19 cellular contexts compared by ENCODE assay signal in genomic region chr15:81407679-81408078, GRCh38. TPM values are rescaled to one million over a fixed set of nuclear protein-coding genes. Genes with fewer than 3 reads are reported as not detected.
DNase-seq lines count a peak whose midpoint lies in the region; ATAC-seq and TF ChIP-seq lines count a peak whose summit lies in the region.
"Had no signal": no experiment of that assay in that cellular context is flagged by ENCODE, and none has a peak within 500 bp of the region (broad histone marks: within the 10 kb centered on the region; RNA-seq: fewer than 3 reads in every experiment).

No MANE protein-coding gene starts in this region.

- H3K9me3 ChIP-seq in IMR-90 (ENCODE audit: control insufficient read depth, insufficient read depth, low read length): no peaks in the 10 kb centered on the region
- no peaks in the 10 kb centered on the region for H3K9me3 ChIP-seq in Panc1 (ENCODE audit: control insufficient read depth, insufficient read depth, low read depth, low read length)
- no peaks in the 10 kb centered on the region for H3K9me3 ChIP-seq in heart right ventricle
- H3K9me3 ChIP-seq: HAP-1 had no signal

- peaks cover 14% of the 10 kb centered on the region for H3K27me3 ChIP-seq in IMR-90 (ENCODE audit: control insufficient read depth, insufficient read depth, low read length)
- H3K27me3 ChIP-seq in Panc1 (ENCODE audit: control insufficient read depth, insufficient read depth, low read length): peaks cover 24% of the 10 kb centered on the region
- H3K27me3 ChIP-seq in heart right ventricle: peaks cover 0 to 5% (median 0%) of the 10 kb centered on the region in 7 donors
- H3K27me3 ChIP-seq: BLaER1 treated with 17β-estradiol and CSF1 and Interleukin-3, amounts not matched to agents 10 nM and 100 nM had no signal

- no peaks in the 10 kb centered on the region for H3K36me3 ChIP-seq in IMR-90 (ENCODE audit: control insufficient read depth, insufficient read depth, low read length)
- no peaks in the 10 kb centered on the region for H3K36me3 ChIP-seq in Panc1 (ENCODE audit: control insufficient read depth, insufficient read depth, low read length)
- no peaks in the 10 kb centered on the region for H3K36me3 ChIP-seq in heart right ventricle
- H3K36me3 ChIP-seq: BLaER1 treated with 17β-estradiol and CSF1 and Interleukin-3, amounts not matched to agents 10 nM and 100 nM; HAP-1 had no signal

- H2BK5ac ChIP-seq in IMR-90 (ENCODE audit: low read depth, low read length, poor library complexity, severe bottlenecking): no peak overlapping the region

- no peak overlapping the region for H3K4ac ChIP-seq in IMR-90 (ENCODE audit: low read depth, low read length)

- H4K91ac ChIP-seq in IMR-90 (ENCODE audit: insufficient read depth, low read depth, low read length): no peak overlapping the region

- H3K79me1 ChIP-seq in IMR-90 (ENCODE audit: low read depth in 1 of 2, low read length in 2 of 2): no peaks in the 10 kb centered on the region

- CTCF ChIA-PET in IMR-90 (lab: Yijun Ruan, JAX) (interaction anchor here (0.9 to 1.8 kb wide), 2 partner anchors 132 to 142 kb away, joined by 4 to 5 read pairs; no protein-coding TSS in a partner anchor), Panc1 (lab: Charles Lee) (no interaction called here)

- dilution Hi-C loops in IMR-90 (cut with HindIII; ENCODE audit: low sequenced_read_pairs, unreplicated experiment): no loop called here

- no peak for DNase-seq in IMR-90
- no peak for DNase-seq in Panc1 (ENCODE audit: low read depth, low spot score)
- DNase-seq in heart right ventricle: peak; percentile 11 to 20
- DNase-seq in posterior cingulate gyrus: peak in 6 of 10 donors; percentile 6 to 86 (median 58)
- no peak for DNase-seq in left lobe of liver (ENCODE audit: low spot score)
- DNase-seq in caudate nucleus (lab: John Stamatoyannopoulos, UW): no peak
- DNase-seq: Calu3; CD8-positive, alpha-beta T cell; GF-D8; NCI-H1417 treated with DMSO at 0.1 percent for 48 hours; NCI-H2029 treated with DMSO at 0.1 percent for 48 hours; NCI-H2171 treated with DMSO at 0.1 percent for 48 hours had no signal

- TF ChIP-seq RAD21 in IMR-90 (IDR thresholded peaks at IDR 0.05; ENCODE audit: low read length): no peak

- no peaks in the 10 kb centered on the region for H3K4me1 ChIP-seq in IMR-90 (ENCODE audit: control insufficient read depth, insufficient read depth, low read length)
- H3K4me1 ChIP-seq in Panc1 (ENCODE audit: control insufficient read depth, insufficient read depth, low read length): no peaks in the 10 kb centered on the region
- peaks cover 0 to 14% (median 8%) of the 10 kb centered on the region in 9 donors for H3K4me1 ChIP-seq in heart right ventricle
- H3K4me1 ChIP-seq: HAP-1 had no signal

- H2AK9ac ChIP-seq in IMR-90 (replicated peaks; ENCODE audit: low read depth, low read length, poor library complexity): no peak overlapping the region

- H3K9me1 ChIP-seq in IMR-90 (ENCODE audit: insufficient read depth, low read length): no peaks in the 10 kb centered on the region

- intact Hi-C loops in IMR-90 (cut with micrococcal nuclease) (no loop called here), Panc1 (cut with micrococcal nuclease; ENCODE audit: unreplicated experiment) (no loop called here), heart right ventricle (cut with DNase I) (loop anchor here in 1 of 10 donors (5.0 kb wide), 1 partner anchor 735 kb away; no protein-coding TSS in a partner anchor), posterior cingulate gyrus (cut with DNase I) (no loop called here)

- no peak overlapping the region for H3K23ac ChIP-seq in IMR-90 (ENCODE audit: low read depth, low read length)

- no peak overlapping the region for H3K18ac ChIP-seq in IMR-90 (ENCODE audit: low read depth, low read length)

- H3K56ac ChIP-seq in IMR-90 (ENCODE audit: extremely low read depth, insufficient read depth, low read length): no peak overlapping the region

- BruUV-seq in IMR-90 (replicated peaks; lab: Mats Ljungman, UMichigan) (no TSS peak), Panc1 (replicated peaks; lab: Mats Ljungman, UMichigan) (no TSS peak)

- H2BK120ac ChIP-seq in IMR-90 (ENCODE audit: low read depth, low read length): no peak overlapping the region

- no peak overlapping the region for H3K4me2 ChIP-seq in IMR-90 (ENCODE audit: low read depth, low read length)
- H3K4me2 ChIP-seq: BLaER1 treated with 17β-estradiol and CSF1 and Interleukin-3, amounts not matched to agents 10 nM and 100 nM had no signal

- 30% methylated on average over 2 of the region's 8 CpGs; no CpG with 5 or more reads in 1 of the 2 experiments for WGBS in IMR-90 (ENCODE audit: extremely low coverage in 2 of 2, insufficient read length in 1 of 2), 2 experiments
- WGBS in heart right ventricle, 2 donors: 49% methylated on average over 8 of the region's 8 CpGs

- no peak for TF ChIP-seq POLR2A in IMR-90 (IDR thresholded peaks at IDR 0.05; ENCODE audit: low read depth, low read length)

- H2BK15ac ChIP-seq in IMR-90 (ENCODE audit: low read depth, low read length): no peak overlapping the region

- H4K20me1 ChIP-seq in IMR-90 (ENCODE audit: insufficient read depth, low read length): no peaks in the 10 kb centered on the region
- H4K20me1 ChIP-seq: BLaER1 treated with 17β-estradiol and CSF1 and Interleukin-3, amounts not matched to agents 10 nM and 100 nM had no signal

- no peak overlapping the region for H4K5ac ChIP-seq in IMR-90 (ENCODE audit: low read depth, low read length)

- H2BK20ac ChIP-seq in IMR-90 (ENCODE audit: low read depth, low read length): no peak overlapping the region

- H3K9ac ChIP-seq in IMR-90 (ENCODE audit: low read depth, low read length): no peak overlapping the region
- H3K9ac ChIP-seq: BLaER1 treated with 17β-estradiol and CSF1 and Interleukin-3, amounts not matched to agents 10 nM and 100 nM had no signal

- H3K4me3 ChIP-seq in IMR-90 (ENCODE audit: insufficient read depth, low read depth, low read length) (no peak overlapping the region), Panc1 (ENCODE audit: low read depth in 2 of 2, low read length in 2 of 2) (no peak overlapping the region), heart right ventricle (no peak overlapping the region)
- H3K4me3 ChIP-seq: BLaER1 treated with 17β-estradiol and CSF1 and Interleukin-3, amounts not matched to agents 10 nM and 100 nM; HAP-1; K562 had no signal

- ATAC-seq in IMR-90 (ENCODE audit: low read depth): peak; percentile 42
- ATAC-seq in Panc1: peak; percentile 51; the same call in 1 of the 2 replicates
- peak in 4 of 8 donors; percentile 58 to 72 (median 62) for ATAC-seq in heart right ventricle
- ATAC-seq in left lobe of liver: no peak
- ATAC-seq in GM21825 (IDR thresholded peaks at IDR 0.05; ENCODE audit: unreplicated experiment): no peak
- no peak for ATAC-seq in HG02642 (IDR thresholded peaks at IDR 0.05; ENCODE audit: poor library complexity, unreplicated experiment)
- ATAC-seq: CD8-positive, alpha-beta T cell; K562 had no signal

- POLR2A ChIA-PET in IMR-90 (lab: Charles Lee; ENCODE audit: unreplicated experiment) (no interaction called here), Panc1 (lab: Charles Lee) (no interaction called here)

- no peak overlapping the region for H4K8ac ChIP-seq in IMR-90 (ENCODE audit: low read depth in 2 of 2, low read length in 2 of 2)

- no peak overlapping the region for H2AFZ ChIP-seq in IMR-90 (replicated peaks; ENCODE audit: low read length, poor library complexity)

- in situ Hi-C loops in IMR-90 (cut with MboI; ENCODE audit: low sequenced_read_pairs) (no loop called here), Panc1 (cut with HindIII; ENCODE audit: low pct_unique_long_range_greater_than_20kb, low sequenced_read_pairs) (no loop called here)

- no peak overlapping the region for H3K27ac ChIP-seq in IMR-90 (ENCODE audit: insufficient read depth, low read length)
- H3K27ac ChIP-seq in Panc1 (ENCODE audit: low read length): no peak overlapping the region
- no peak overlapping the region for H3K27ac ChIP-seq in heart right ventricle
- H3K27ac ChIP-seq in caudate nucleus (ENCODE audit: low read depth, low read length): no peak overlapping the region
- H3K27ac ChIP-seq: BLaER1 treated with 17β-estradiol and CSF1 and Interleukin-3, amounts not matched to agents 10 nM and 100 nM had no signal

- TF ChIP-seq CTCF in IMR-90 (conservative IDR thresholded peaks at IDR 0.05; ENCODE audit: low read depth, low read length) (no peak), Panc1 (IDR thresholded peaks at IDR 0.05) (no peak), heart right ventricle (IDR thresholded peaks at IDR 0.05) (no peak)

- no peak overlapping the region for H3K14ac ChIP-seq in IMR-90 (replicated peaks; ENCODE audit: low read depth, low read length)

- no peak overlapping the region for H2AK5ac ChIP-seq in IMR-90 (ENCODE audit: low read depth, low read length)

TF ChIP-seq in IMR-90, 13 proteins besides CTCF, POLR2A, EP300 and RAD21 (continues in another document):
- TF ChIP-seq BHLHE40 (IDR thresholded peaks at IDR 0.05; ENCODE audit: low read depth, low read length) (no peak), RCOR1 (IDR thresholded peaks at IDR 0.05; ENCODE audit: insufficient replicate concordance, low read length) (no peak), RFX5 (IDR thresholded peaks at IDR 0.05; ENCODE audit: low read depth, low read length) (no peak), MXI1 (IDR thresholded peaks at IDR 0.05; ENCODE audit: borderline replicate concordance, low read depth, low read length) (no peak), SMC3 (IDR thresholded peaks at IDR 0.05; ENCODE audit: low read depth, low read length) (no peak), USF2 (IDR thresholded peaks at IDR 0.05; ENCODE audit: low read depth, low read length) (no peak), CEBPB (IDR thresholded peaks at IDR 0.05; ENCODE audit: low read depth, low read length) (no peak), NFE2L2 (IDR thresholded peaks at IDR 0.05; ENCODE audit: low read depth, low read length) (no peak)

RNA-seq across cellular contexts. Expression of gene TMC3, which starts 33.7 kb away (rescaled TPM):
- total RNA-seq in IMR-90 (2012; rRNA removed) (not detected in 2 replicates), Panc1 (2021; ENCODE audit: unreplicated experiment) (not detected), heart right ventricle (not detected), left lobe of liver (not detected)
- polyA plus RNA-seq in IMR-90 (2012; rRNA removed) (not detected in 2 replicates), heart right ventricle (under 1 TPM in 1 of 2 donors, not detected in 1; under 0.01 TPM)
- not detected in 2 replicates for polyA plus RNA-seq in IMR-90 (2012; cell fraction: cytosol; rRNA removed)
- not detected in 2 replicates for polyA plus RNA-seq in IMR-90 (2012; cell fraction: nucleus; rRNA removed; ENCODE audit: low replicate concordance)
- not detected for polyA plus RNA-seq in Panc1 (2012; ENCODE audit: insufficient read length)
- total RNA-seq: Calu3; CD8-positive, alpha-beta T cell; K562; OCI-LY7; RPMI7951 had no signal

Comparison
In these comparisons a context has a peak if more than half of its experiments do, and no peak if none do; other contexts are left out.
1. ATAC-seq: peak in IMR-90 (single experiment) and Panc1 (single experiment); none in left lobe of liver (single experiment), GM21825 (single experiment) and HG02642 (single experiment).
2. DNase-seq: peak in heart right ventricle (2 of 2) and posterior cingulate gyrus (6 of 10); none in IMR-90 (single experiment), Panc1 (single experiment), left lobe of liver (single experiment) and caudate nucleus (0 of 61).